In genomic region chr5:177440211-177440989, GRCh38 we compare ENCODE assay signal across 1 cellular context.
TF ChIP-seq lines count a peak whose summit lies in the region.

No MANE protein-coding gene starts in this region.

TF ChIP-seq in GM12878, 131 proteins besides CTCF, POLR2A, EP300 and RAD21:
- TF ChIP-seq BRCA1 (IDR thresholded peaks at IDR 0.05; ENCODE audit: low read depth, low read length) (no peak), E4F1 (IDR thresholded peaks at IDR 0.05; ENCODE audit: borderline replicate concordance, partially characterized antibody) (no peak), EGR1 (IDR thresholded peaks at IDR 0.05; ENCODE audit: borderline replicate concordance in 1 of 2, low read depth in 2 of 2, low read length in 2 of 2) (no peak), ESRRA (IDR thresholded peaks at IDR 0.05; ENCODE audit: low read length) (no peak), RAD51 (IDR thresholded peaks at IDR 0.05) (no peak), FOXK2 (IDR thresholded peaks at IDR 0.05) (no peak)
